Comparison of ENCODE assay signal across 1 cellular context in genomic region chr5:43215073-43215631, GRCh38.
TF ChIP-seq lines count a peak whose summit lies in the region.

No MANE protein-coding gene starts in this region.

TF ChIP-seq in SK-N-SH treated with all-trans-retinoic acid at 6 μM for 48 hours, 23 proteins besides CTCF, POLR2A, EP300 and RAD21 (continued from another document):
- TF ChIP-seq CSRNP3 (CRISPR knock-in tag; IDR thresholded peaks at IDR 0.05): no peak
- no peak for TF ChIP-seq OSR1 (CRISPR knock-in tag; IDR thresholded peaks at IDR 0.05)
- TF ChIP-seq ARNTL (CRISPR knock-in tag; IDR thresholded peaks at IDR 0.05; ENCODE audit: borderline replicate concordance, low read depth): no peak
- TF ChIP-seq ZNF70 (CRISPR knock-in tag; IDR thresholded peaks at IDR 0.05): no peak
- no peak for TF ChIP-seq TOX (CRISPR knock-in tag; IDR thresholded peaks at IDR 0.05; ENCODE audit: borderline replicate concordance)
